Comparison of ENCODE assay signal across 22 cellular contexts in the genomic region with DNA sequence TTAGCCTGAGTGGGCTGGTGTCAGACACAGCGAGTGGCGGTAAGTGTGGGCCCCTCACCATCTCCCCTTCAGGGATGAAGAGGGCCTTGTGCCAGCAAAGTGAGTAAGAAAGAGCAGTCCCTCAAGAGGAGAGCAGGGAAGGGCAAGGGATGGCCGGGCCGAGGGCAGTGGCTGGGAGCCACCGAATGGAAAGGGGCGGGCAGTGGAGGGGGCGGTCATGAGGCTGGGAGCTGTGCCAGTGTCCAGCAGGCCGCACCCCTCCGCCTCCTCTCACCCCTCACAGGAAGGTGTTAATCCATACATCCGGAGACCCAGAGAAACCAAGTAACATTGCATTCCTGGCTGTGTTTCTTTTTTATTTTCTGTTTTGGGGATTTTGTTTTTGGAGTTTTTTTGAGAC. TPM values are rescaled to one million over a fixed set of nuclear protein-coding genes. Genes with fewer than 3 reads are reported as not detected.
DNase-seq lines count a peak whose midpoint lies in the region; ATAC-seq and TF ChIP-seq lines count a peak whose summit lies in the region.
"Had no signal": no experiment of that assay in that cellular context is flagged by ENCODE, and none has a peak within 500 bp of the region (broad histone marks: within the 10 kb centered on the region; RNA-seq: fewer than 3 reads in every experiment).

No MANE protein-coding gene starts in this region.

- H3K4me1 ChIP-seq in CD8-positive, alpha-beta T cell (ENCODE audit: insufficient read depth, low read length) = peaks cover 42% of the 10 kb centered on the region
- H3K4me1 ChIP-seq in naive thymus-derived CD4-positive, alpha-beta T cell (ENCODE audit: control insufficient read depth in 2 of 2, insufficient read depth in 2 of 2, low read length in 2 of 2) = peaks cover 38 to 44% of the 10 kb centered on the region in 2 donors
- H3K4me1 ChIP-seq: transverse colon had no signal

- peaks cover 9% of the 10 kb centered on the region for H3K27me3 Mint-ChIP-seq in T-helper 2 cell treated with Interferon-gamma antibody and Interleukin-4, amounts not matched to agents 5 μg/mL and 100 μg/mL, for 36 hours (ENCODE audit: low read depth)
- H3K27me3 Mint-ChIP-seq in CD8-positive, alpha-beta T cell (ENCODE audit: low read depth) = no peaks in the 10 kb centered on the region
- peaks cover 15% of the 10 kb centered on the region for H3K27me3 Mint-ChIP-seq in activated naive CD8-positive, alpha-beta T cell treated with anti-CD3 and anti-CD28 coated beads, Interleukin-2, amount 10 ng/mL, durations not matched to agents 7 days and 5 days
- peaks cover 0 to 12% (median 6%) of the 10 kb centered on the region in 5 donors for H3K27me3 Mint-ChIP-seq in naive thymus-derived CD4-positive, alpha-beta T cell

- ATAC-seq in CD8-positive, alpha-beta T cell = no peak
- no peak for ATAC-seq in activated naive CD8-positive, alpha-beta T cell treated with anti-CD3 and anti-CD28 coated beads, Interleukin-2, amount 10 ng/mL, durations not matched to agents 7 days and 5 days (ENCODE audit: low read depth)
- ATAC-seq in naive thymus-derived CD4-positive, alpha-beta T cell = no peak
- no peak for ATAC-seq in GM19328 (IDR thresholded peaks at IDR 0.05; ENCODE audit: unreplicated experiment)
- no peak for ATAC-seq in HG03342 (IDR thresholded peaks at IDR 0.05; ENCODE audit: unreplicated experiment)
- ATAC-seq: SK-N-SH treated with all-trans-retinoic acid at 6 μM for 48 hours; stimulated activated naive CD8-positive, alpha-beta T cell treated with anti-CD3 and anti-CD28 coated beads, Interleukin-15, Interleukin-2, amounts not matched to agents 100 U/mL and 50 U/mL, for 24 hours had no signal

- H3K4me3 ChIP-seq in CD8-positive, alpha-beta T cell (ENCODE audit: low read depth, low read length) = no peak overlapping the region
- no peak overlapping the region for H3K4me3 ChIP-seq in naive thymus-derived CD4-positive, alpha-beta T cell (ENCODE audit: low read length)
- H3K4me3 ChIP-seq: left ventricle myocardium inferior, transverse colon had no signal

- H3K4me1 Mint-ChIP-seq in T-helper 2 cell treated with Interferon-gamma antibody and Interleukin-4, amounts not matched to agents 5 μg/mL and 100 μg/mL, for 36 hours (ENCODE audit: low read depth) = peaks cover 62% of the 10 kb centered on the region
- peaks cover 62% of the 10 kb centered on the region for H3K4me1 Mint-ChIP-seq in CD8-positive, alpha-beta T cell (ENCODE audit: low read depth)
- H3K4me1 Mint-ChIP-seq in activated naive CD8-positive, alpha-beta T cell treated with anti-CD3 and anti-CD28 coated beads, Interleukin-2, amount 10 ng/mL, durations not matched to agents 7 days and 5 days = peaks cover 59% of the 10 kb centered on the region
- peaks cover 36 to 81% (median 49%) of the 10 kb centered on the region in 7 donors for H3K4me1 Mint-ChIP-seq in naive thymus-derived CD4-positive, alpha-beta T cell

- CTCF ChIA-PET in CD8-positive, alpha-beta T cell (lab: Charles Lee) = interaction anchor here (1.0 to 5.3 kb wide), 3 partner anchors 50 to 94 kb away, joined by 3 to 98 read pairs (median 3); no protein-coding TSS in a partner anchor
- CTCF ChIA-PET in naive thymus-derived CD4-positive, alpha-beta T cell (lab: Charles Lee) = interaction anchor here (0.6 to 5.1 kb wide), 2 partner anchors 36 to 54 kb away, joined by 3 to 76 read pairs; no protein-coding TSS in a partner anchor

- no peaks in the 10 kb centered on the region for H3K27me3 ChIP-seq in CD8-positive, alpha-beta T cell (ENCODE audit: insufficient read depth, low read length)
- H3K27me3 ChIP-seq in naive thymus-derived CD4-positive, alpha-beta T cell (ENCODE audit: control insufficient read depth in 2 of 2, insufficient read depth in 2 of 2, low read length in 2 of 2) = no peaks in the 10 kb centered on the region

- no peak overlapping the region for H3K4me3 Mint-ChIP-seq in T-helper 2 cell treated with Interferon-gamma antibody and Interleukin-4, amounts not matched to agents 5 μg/mL and 100 μg/mL, for 36 hours
- no peak overlapping the region for H3K4me3 Mint-ChIP-seq in CD8-positive, alpha-beta T cell
- H3K4me3 Mint-ChIP-seq in activated naive CD8-positive, alpha-beta T cell treated with anti-CD3 and anti-CD28 coated beads, Interleukin-2, amount 10 ng/mL, durations not matched to agents 7 days and 5 days = peak overlapping the region; percentile 22
- peak overlapping the region in 2 of 10 donors; percentile 10 to 34 for H3K4me3 Mint-ChIP-seq in naive thymus-derived CD4-positive, alpha-beta T cell
- H3K4me3 Mint-ChIP-seq: brain, nephron progenitor cell had no signal

- no peak for TF ChIP-seq CTCF in CD8-positive, alpha-beta T cell (IDR thresholded peaks at IDR 0.05)

- no peaks in the 10 kb centered on the region for H3K9me3 ChIP-seq in CD8-positive, alpha-beta T cell (ENCODE audit: low read length)
- no peaks in the 10 kb centered on the region for H3K9me3 ChIP-seq in naive thymus-derived CD4-positive, alpha-beta T cell (ENCODE audit: control insufficient read depth in 2 of 3, low read length in 3 of 3)
- H3K9me3 ChIP-seq: left ventricle myocardium inferior, transverse colon had no signal

- no peak overlapping the region for H3K27ac ChIP-seq in CD8-positive, alpha-beta T cell (ENCODE audit: low read depth, low read length)
- no peak overlapping the region for H3K27ac ChIP-seq in naive thymus-derived CD4-positive, alpha-beta T cell (ENCODE audit: low read depth, low read length)
- H3K27ac ChIP-seq: left ventricle myocardium inferior, transverse colon had no signal

- H3K36me3 Mint-ChIP-seq in T-helper 2 cell treated with Interferon-gamma antibody and Interleukin-4, amounts not matched to agents 5 μg/mL and 100 μg/mL, for 36 hours (ENCODE audit: low read depth) = peaks cover 18% of the 10 kb centered on the region
- no peaks in the 10 kb centered on the region for H3K36me3 Mint-ChIP-seq in CD8-positive, alpha-beta T cell
- peaks cover 14% of the 10 kb centered on the region for H3K36me3 Mint-ChIP-seq in activated naive CD8-positive, alpha-beta T cell treated with anti-CD3 and anti-CD28 coated beads, Interleukin-2, amount 10 ng/mL, durations not matched to agents 7 days and 5 days
- peaks cover 0 to 34% (median 0%) of the 10 kb centered on the region in 5 donors for H3K36me3 Mint-ChIP-seq in naive thymus-derived CD4-positive, alpha-beta T cell
- H3K36me3 Mint-ChIP-seq: brain had no signal

- POLR2A ChIA-PET in CD8-positive, alpha-beta T cell (lab: Charles Lee) = interaction anchor here (0.6 kb wide), 1 partner anchor 14 kb away, joined by 3 read pairs; no protein-coding TSS in a partner anchor
- POLR2A ChIA-PET in activated naive CD8-positive, alpha-beta T cell treated with anti-CD3 and anti-CD28 coated beads, Interleukin-2, amount 10 ng/mL, durations not matched to agents 7 days and 5 days (lab: Charles Lee) = interaction anchor here (0.7 to 1.7 kb wide), 3 partner anchors 42 to 85 kb away, joined by 3 to 5 read pairs (median 3); no protein-coding TSS in a partner anchor
- POLR2A ChIA-PET in naive thymus-derived CD4-positive, alpha-beta T cell (lab: Charles Lee) = no interaction called here

- intact Hi-C loops in CD8-positive, alpha-beta T cell (cut with DNase I, micrococcal nuclease) = no loop called here
- intact Hi-C loops in naive thymus-derived CD4-positive, alpha-beta T cell (cut with micrococcal nuclease) = loop anchor here in 1 of 2 donors (10.0 kb wide), 1 partner anchor 279 kb away; the partner anchor contains the start of gene ZNF239

- H3K36me3 ChIP-seq in CD8-positive, alpha-beta T cell (ENCODE audit: insufficient read depth, low read length) = no peaks in the 10 kb centered on the region
- H3K36me3 ChIP-seq in naive thymus-derived CD4-positive, alpha-beta T cell (ENCODE audit: control insufficient read depth in 2 of 3, insufficient read depth in 3 of 3, low read length in 3 of 3) = no peaks in the 10 kb centered on the region
- H3K36me3 ChIP-seq: left ventricle myocardium inferior, transverse colon had no signal

- peaks cover 8% of the 10 kb centered on the region for H3K9me3 Mint-ChIP-seq in T-helper 2 cell treated with Interferon-gamma antibody and Interleukin-4, amounts not matched to agents 5 μg/mL and 100 μg/mL, for 36 hours
- H3K9me3 Mint-ChIP-seq in CD8-positive, alpha-beta T cell = peaks cover 2% of the 10 kb centered on the region
- peaks cover 10% of the 10 kb centered on the region for H3K9me3 Mint-ChIP-seq in activated naive CD8-positive, alpha-beta T cell treated with anti-CD3 and anti-CD28 coated beads, Interleukin-2, amount 10 ng/mL, durations not matched to agents 7 days and 5 days
- peaks cover 0 to 21% (median 3%) of the 10 kb centered on the region in 11 donors for H3K9me3 Mint-ChIP-seq in naive thymus-derived CD4-positive, alpha-beta T cell

- no peak for DNase-seq in T-helper 2 cell treated with Interferon-gamma antibody and Interleukin-4, amounts not matched to agents 5 μg/mL and 100 μg/mL, for 36 hours (ENCODE audit: low spot score)
- DNase-seq in T-helper 2 cell (no peak), occipital lobe (lab: John Stamatoyannopoulos, UW) (no peak)
- no peak for DNase-seq in CD8-positive, alpha-beta T cell
- DNase-seq in activated naive CD8-positive, alpha-beta T cell treated with anti-CD3 and anti-CD28 coated beads, Interleukin-2, amount 10 ng/mL, durations not matched to agents 7 days and 5 days = no peak
- no peak for DNase-seq in naive thymus-derived CD4-positive, alpha-beta T cell
- DNase-seq: 8988T; activated naive CD4-positive, alpha-beta T cell treated with anti-CD3 and anti-CD28 coated beads, Interleukin-2, amount 50 U/mL, for 16 hours; AML-193; left ventricle myocardium inferior; midbrain; NCI-H1105 treated with DMSO at 0.1 percent for 48 hours; NCI-H2107; NCI-H510A; nephron progenitor cell; stimulated activated naive CD8-positive, alpha-beta T cell treated with anti-CD3 and anti-CD28 coated beads, Interleukin-15, Interleukin-2, amounts not matched to agents 100 U/mL and 50 U/mL, for 24 hours; transverse colon had no signal

- H3K27ac Mint-ChIP-seq in T-helper 2 cell treated with Interferon-gamma antibody and Interleukin-4, amounts not matched to agents 5 μg/mL and 100 μg/mL, for 36 hours = peak overlapping the region; percentile 85
- H3K27ac Mint-ChIP-seq in CD8-positive, alpha-beta T cell = peak overlapping the region; percentile 80
- peak overlapping the region; percentile 67 for H3K27ac Mint-ChIP-seq in activated naive CD8-positive, alpha-beta T cell treated with anti-CD3 and anti-CD28 coated beads, Interleukin-2, amount 10 ng/mL, durations not matched to agents 7 days and 5 days
- peak overlapping the region in 6 of 9 donors; percentile 5 to 84 (median 64) for H3K27ac Mint-ChIP-seq in naive thymus-derived CD4-positive, alpha-beta T cell
- H3K27ac Mint-ChIP-seq: brain, nephron progenitor cell had no signal

RNA-seq across cellular contexts. Expression of gene RASGEF1A, which starts 28.6 kb away (rescaled TPM):
- total RNA-seq in CD8-positive, alpha-beta T cell = 1 to 10 TPM in 1 of 2 experiments, under 1 TPM in 1; 0.92 to 1.0 TPM
- 1 to 10 TPM; 4.4 to 4.9 TPM for total RNA-seq in activated naive CD8-positive, alpha-beta T cell treated with anti-CD3 and anti-CD28 coated beads, Interleukin-2, amount 10 ng/mL, durations not matched to agents 7 days and 5 days
- 1 to 10 TPM in 2 of 5 experiments, under 1 TPM in 3; 0.22 to 3.3 (median 0.42) TPM for total RNA-seq in naive thymus-derived CD4-positive, alpha-beta T cell
- polyA plus RNA-seq in naive thymus-derived CD4-positive, alpha-beta T cell = under 1 TPM in 1 of 2 donors, not detected in 1; 0.05 TPM
- total RNA-seq in occipital lobe = 9.7 TPM
- total RNA-seq: RPMI7951 had no signal
